In genomic region chr3:44013967-44014366, GRCh38 we compare ENCODE assay signal across 21 cellular contexts.
"Had no signal": no experiment of that assay in that cellular context is flagged by ENCODE, and none has a peak within 500 bp of the region (broad histone marks: within the 10 kb centered on the region; RNA-seq: fewer than 3 reads in every experiment).

No MANE protein-coding gene starts in this region.

- H3K4me3 ChIP-seq: coronary artery, lung, skin epidermis, suprapubic skin, upper lobe of left lung had no signal

- H3K36me3 Mint-ChIP-seq: activated CD4-positive, alpha-beta memory T cell treated with anti-CD3 and anti-CD28 coated beads for 36 hours; activated naive CD8-positive, alpha-beta T cell; WTC11 had no signal

- ATAC-seq: activated CD4-positive, alpha-beta T cell treated with anti-CD3 and anti-CD28 coated beads for 36 hours; esophagus mucosa; left colon; stimulated activated naive CD8-positive, alpha-beta T cell treated with anti-CD3 and anti-CD28 coated beads, Interleukin-15, Interleukin-2, amounts not matched to agents 100 U/mL and 50 U/mL, for 24 hours; WTC11 had no signal

- H3K4me1 Mint-ChIP-seq: activated CD4-positive, alpha-beta T cell treated with anti-CD3 and anti-CD28 coated beads for 36 hours; central memory CD8-positive, alpha-beta T cell had no signal

- DNase-seq: activated CD4-positive, alpha-beta memory T cell treated with anti-CD3 and anti-CD28 coated beads for 36 hours; activated CD4-positive, alpha-beta T cell treated with anti-CD3 and anti-CD28 coated beads for 36 hours; activated T-cell treated with anti-CD3 and anti-CD28 coated beads for 4 hours; amniotic stem cell; brain microvascular endothelial cell; effector CD8-positive, alpha-beta T cell; left colon; midbrain; nephron progenitor cell; occipital lobe; stimulated activated naive CD8-positive, alpha-beta T cell treated with anti-CD3 and anti-CD28 coated beads, Interleukin-15, Interleukin-2, amounts not matched to agents 100 U/mL and 50 U/mL, for 24 hours had no signal

- H3K36me3 ChIP-seq: brain microvascular endothelial cell, suprapubic skin, upper lobe of left lung had no signal

- H3K4me1 ChIP-seq: suprapubic skin, upper lobe of left lung had no signal

- H3K4me3 Mint-ChIP-seq: activated CD4-positive, alpha-beta memory T cell treated with anti-CD3 and anti-CD28 coated beads for 36 hours; activated CD4-positive, alpha-beta T cell treated with anti-CD3 and anti-CD28 coated beads for 36 hours; activated naive CD8-positive, alpha-beta T cell; activated T-helper 1 cell treated with anti-CD3 and anti-CD28 coated beads, Interleukin-12 subunit alpha, Interleukin-12 subunit beta, Interleukin-2, Interleukin-4 antibody, amounts not matched to agents 30 ng/mL and 10 ng/mL and 1 ng/mL, durations not matched to agents 14 hours and 24 hours and 36 hours; central memory CD8-positive, alpha-beta T cell; nephron progenitor cell; WTC11 had no signal

- H3K9me3 ChIP-seq: suprapubic skin, upper lobe of left lung had no signal

- H3K27ac Mint-ChIP-seq: activated CD4-positive, alpha-beta memory T cell treated with anti-CD3 and anti-CD28 coated beads for 36 hours; activated CD4-positive, alpha-beta T cell treated with anti-CD3 and anti-CD28 coated beads for 36 hours; activated naive CD8-positive, alpha-beta T cell; activated T-helper 1 cell treated with anti-CD3 and anti-CD28 coated beads, Interleukin-12 subunit alpha, Interleukin-12 subunit beta, Interleukin-2, Interleukin-4 antibody, amounts not matched to agents 30 ng/mL and 10 ng/mL and 1 ng/mL, durations not matched to agents 14 hours and 24 hours and 36 hours; nephron progenitor cell; WTC11 had no signal

- H3K9me3 Mint-ChIP-seq: activated CD4-positive, alpha-beta memory T cell treated with anti-CD3 and anti-CD28 coated beads for 36 hours; activated T-helper 1 cell treated with anti-CD3 and anti-CD28 coated beads, Interleukin-12 subunit alpha, Interleukin-12 subunit beta, Interleukin-2, Interleukin-4 antibody, amounts not matched to agents 30 ng/mL and 10 ng/mL and 1 ng/mL, durations not matched to agents 14 hours and 24 hours and 36 hours; central memory CD8-positive, alpha-beta T cell; nephron progenitor cell; WTC11 had no signal

- H3K27me3 ChIP-seq: brain microvascular endothelial cell, upper lobe of left lung had no signal

- H3K27ac ChIP-seq: brain microvascular endothelial cell, coronary artery, skin epidermis, suprapubic skin, upper lobe of left lung had no signal
